Comparison of ENCODE assay signal across 10 cellular contexts in genomic region chrX:10482262-10482661, GRCh38.
DNase-seq lines count a peak whose midpoint lies in the region; ATAC-seq and TF ChIP-seq lines count a peak whose summit lies in the region.
"Had no signal": no experiment of that assay in that cellular context is flagged by ENCODE, and none has a peak within 500 bp of the region (broad histone marks: within the 10 kb centered on the region; RNA-seq: fewer than 3 reads in every experiment).

No MANE protein-coding gene starts in this region.

- H3K27me3 Mint-ChIP-seq in neural crest cell (ENCODE audit: low read depth) (no peaks in the 10 kb centered on the region), endodermal cell (ENCODE audit: insufficient read depth) (no peaks in the 10 kb centered on the region)
- H3K27me3 Mint-ChIP-seq in activated T-cell treated with anti-CD3 and anti-CD28 coated beads, Interleukin-2, amount 50 U/mL, for 4 hours (ENCODE audit: low read depth) = no peaks in the 10 kb centered on the region
- H3K27me3 Mint-ChIP-seq: stimulated activated naive CD8-positive, alpha-beta T cell treated with anti-CD3 and anti-CD28 coated beads, Interleukin-15, Interleukin-2, amounts not matched to agents 100 ng/mL and 50 ng/mL, for 24 hours had no signal

- H3K4me3 ChIP-seq in endodermal cell (ENCODE audit: low read length) = no peak overlapping the region

- H3K4me3 Mint-ChIP-seq in neural crest cell (no peak overlapping the region), endodermal cell (no peak overlapping the region)
- no peak overlapping the region for H3K4me3 Mint-ChIP-seq in activated T-cell treated with anti-CD3 and anti-CD28 coated beads, Interleukin-2, amount 50 U/mL, for 4 hours
- H3K4me3 Mint-ChIP-seq: activated T-cell treated with anti-CD3 and anti-CD28 coated beads, Interleukin-2, amount 50 U/mL, for 72 hours; stimulated activated naive CD8-positive, alpha-beta T cell treated with anti-CD3 and anti-CD28 coated beads, Interleukin-15, Interleukin-2, amounts not matched to agents 100 ng/mL and 50 ng/mL, for 24 hours had no signal

- H3K27me3 ChIP-seq in endodermal cell (ENCODE audit: control insufficient read depth, insufficient read depth, low read length, poor library complexity, severe bottlenecking) = no peaks in the 10 kb centered on the region

- peaks cover 23% of the 10 kb centered on the region for H3K4me1 Mint-ChIP-seq in neural crest cell
- no peaks in the 10 kb centered on the region for H3K4me1 Mint-ChIP-seq in endodermal cell
- H3K4me1 Mint-ChIP-seq in activated T-cell treated with anti-CD3 and anti-CD28 coated beads, Interleukin-2, amount 50 U/mL, for 4 hours (ENCODE audit: low read depth) = no peaks in the 10 kb centered on the region

- H3K9me3 ChIP-seq in endodermal cell (ENCODE audit: control insufficient read depth, low read length) = no peaks in the 10 kb centered on the region

- no peak overlapping the region for H3K9ac ChIP-seq in endodermal cell (ENCODE audit: extremely low read depth, low read length, poor library complexity, severe bottlenecking)

- H3K36me3 ChIP-seq in endodermal cell (ENCODE audit: control insufficient read depth, insufficient read depth, low read length) = peaks cover 22% of the 10 kb centered on the region

- WGBS in endodermal cell (ENCODE audit: insufficient coverage in 1 of 2, insufficient read length in 1 of 2), 2 experiments = 98 to 100% methylated on average over 1 to 9 of the region's 9 CpGs

- DNase-seq in NCI-H187 (lab: John Stamatoyannopoulos, UW) (peak; percentile 55 to 69), neural crest cell (ENCODE audit: low read depth, low spot score) (peak; percentile 1), left lobe of liver (ENCODE audit: low spot score) (no peak), ACHN (no peak), endodermal cell (no peak)
- DNase-seq in activated T-cell treated with anti-CD3 and anti-CD28 coated beads, Interleukin-2, amount 50 U/mL, for 4 hours = no peak
- DNase-seq: activated T-cell treated with anti-CD3 and anti-CD28 coated beads, Interleukin-2, amount 50 U/mL, for 72 hours had no signal

- H3K27ac Mint-ChIP-seq in neural crest cell (ENCODE audit: unreplicated experiment) (peak overlapping the region; percentile 23), endodermal cell (no peak overlapping the region)
- H3K27ac Mint-ChIP-seq: activated T-cell treated with anti-CD3 and anti-CD28 coated beads, Interleukin-2, amount 50 U/mL, for 72 hours; stimulated activated naive CD8-positive, alpha-beta T cell treated with anti-CD3 and anti-CD28 coated beads, Interleukin-15, Interleukin-2, amounts not matched to agents 100 ng/mL and 50 ng/mL, for 24 hours had no signal

- H3K27ac ChIP-seq in endodermal cell (ENCODE audit: low read depth, low read length) = no peak overlapping the region

- peaks cover 3% of the 10 kb centered on the region for H3K4me1 ChIP-seq in endodermal cell (ENCODE audit: control insufficient read depth, insufficient read depth, low read length)

- TF ChIP-seq CTCF in neural crest cell (conservative IDR thresholded peaks at IDR 0.05) (no peak), endodermal cell (conservative IDR thresholded peaks at IDR 0.05) (no peak)

- ATAC-seq in GM18873 (IDR thresholded peaks at IDR 0.05; ENCODE audit: low FRiP score, unreplicated experiment) = peak; percentile 50
- peak; percentile 73 for ATAC-seq in HG02623 (IDR thresholded peaks at IDR 0.05; ENCODE audit: unreplicated experiment)
- ATAC-seq in left lobe of liver = no peak
- no peak for ATAC-seq in activated T-cell treated with anti-CD3 and anti-CD28 coated beads, Interleukin-2, amount 50 U/mL, for 4 hours
- ATAC-seq: activated T-cell treated with anti-CD3 and anti-CD28 coated beads, Interleukin-2, amount 50 U/mL, for 72 hours had no signal

- H3K9me3 Mint-ChIP-seq in neural crest cell (peaks cover 5% of the 10 kb centered on the region), endodermal cell (peaks cover 35% of the 10 kb centered on the region)
- peaks cover 4% of the 10 kb centered on the region for H3K9me3 Mint-ChIP-seq in activated T-cell treated with anti-CD3 and anti-CD28 coated beads, Interleukin-2, amount 50 U/mL, for 4 hours

- in situ Hi-C loops in ACHN (cut with HindIII; ENCODE audit: low pct_ligation_motif_present, low pct_unique_long_range_greater_than_20kb, low sequenced_read_pairs) = no loop called here

- peaks cover 26% of the 10 kb centered on the region for H3K36me3 Mint-ChIP-seq in neural crest cell (ENCODE audit: low read depth)
- H3K36me3 Mint-ChIP-seq in endodermal cell (ENCODE audit: low read depth) = peaks cover 9% of the 10 kb centered on the region
- no peaks in the 10 kb centered on the region for H3K36me3 Mint-ChIP-seq in activated T-cell treated with anti-CD3 and anti-CD28 coated beads, Interleukin-2, amount 50 U/mL, for 4 hours (ENCODE audit: insufficient read depth)

Comparison
In these comparisons a context has a peak if more than half of its experiments do, and no peak if none do; other contexts are left out.
1. ATAC-seq: peak in GM18873 (single experiment) and HG02623 (single experiment); none in left lobe of liver (single experiment) and activated T-cell treated with anti-CD3 and anti-CD28 coated beads, Interleukin-2, amount 50 U/mL, for 4 hours (0 of 2).
2. DNase-seq: peak in NCI-H187 (2 of 2) and neural crest cell (single experiment); none in left lobe of liver (single experiment), ACHN (single experiment), endodermal cell (single experiment) and activated T-cell treated with anti-CD3 and anti-CD28 coated beads, Interleukin-2, amount 50 U/mL, for 4 hours (single experiment).